ENCODE assay signal across 1 cellular context in genomic region chr5:36555035-36555434, GRCh38.
TF ChIP-seq lines count a peak whose summit lies in the region.

No MANE protein-coding gene starts in this region.

TF ChIP-seq in HEK293, 187 proteins besides CTCF, POLR2A, EP300 and RAD21 (continued from another document):
- peak; percentile 89 for TF ChIP-seq ZNF146 (tag by site-specific recombination; IDR thresholded peaks at IDR 0.05)
